Comparison of ENCODE assay signal across 16 cellular contexts in the genomic region with DNA sequence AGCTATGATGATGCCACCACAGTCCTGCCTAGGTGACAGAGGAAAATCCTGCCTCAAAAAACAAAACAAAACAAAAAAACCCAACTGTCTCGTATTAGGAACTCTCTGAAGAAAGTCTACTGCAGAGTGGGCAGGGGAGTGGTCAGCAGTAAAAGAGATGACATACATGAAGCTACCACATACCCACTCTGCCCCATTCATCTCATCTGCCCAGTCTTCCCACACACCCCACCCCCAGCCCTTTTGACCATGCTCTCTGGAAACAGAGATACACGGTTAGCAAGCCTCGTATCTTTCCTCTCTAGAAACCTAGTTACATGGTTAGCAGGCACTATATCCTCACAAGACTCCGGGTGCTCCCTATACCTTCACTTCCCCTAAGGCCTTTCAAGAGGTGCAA. TPM values are rescaled to one million over a fixed set of nuclear protein-coding genes. Genes with fewer than 3 reads are reported as not detected.
DNase-seq lines count a peak whose midpoint lies in the region; ATAC-seq and TF ChIP-seq lines count a peak whose summit lies in the region.
"Had no signal": no experiment of that assay in that cellular context is flagged by ENCODE, and none has a peak within 500 bp of the region (broad histone marks: within the 10 kb centered on the region; RNA-seq: fewer than 3 reads in every experiment).

No MANE protein-coding gene starts in this region.

- H3K9ac ChIP-seq in Loucy (ENCODE audit: low read depth, low read length, poor library complexity, severe bottlenecking): no peak overlapping the region

- H3K4me2 ChIP-seq in Loucy (ENCODE audit: low read depth, low read length, poor library complexity, severe bottlenecking): peak overlapping the region; percentile 38
- H3K4me2 ChIP-seq in osteoblast (ENCODE audit: insufficient read depth, low read length): no peak overlapping the region

- H3K4me3 ChIP-seq in Loucy (ENCODE audit: low read length, poor library complexity, severe bottlenecking) (no peak overlapping the region), osteoblast (ENCODE audit: insufficient read depth, low read length) (no peak overlapping the region)
- H3K4me3 ChIP-seq: body of pancreas, left ventricle myocardium inferior had no signal

- no peaks in the 10 kb centered on the region for H3K9me2 ChIP-seq in Loucy (replicated peaks; ENCODE audit: low read depth, low read length)

- H3K4me1 ChIP-seq in Loucy (ENCODE audit: insufficient read depth, low read length, poor library complexity, severe bottlenecking) (peaks cover 26% of the 10 kb centered on the region), osteoblast (ENCODE audit: insufficient read depth, low read length) (peaks cover 8% of the 10 kb centered on the region)

- peak; percentile 57 for DNase-seq in stimulated activated CD8-positive, alpha-beta memory T cell treated with anti-CD3 and anti-CD28 coated beads, Interleukin-4, amount 100 ng/mL, for 48 hours
- no peak for DNase-seq in NCI-H446 treated with DMSO at 0.1 percent for 48 hours (lab: John Stamatoyannopoulos, UW)
- DNase-seq in osteoblast (ENCODE audit: insufficient read length, low spot score, missing footprints): no peak
- no peak for DNase-seq in KG1 (lab: John Stamatoyannopoulos, UW)
- DNase-seq: activated CD4-positive, alpha-beta T cell treated with anti-CD3 and anti-CD28 coated beads, Interleukin-2, amount 50 U/mL, for 1 hour; body of pancreas; left ventricle myocardium inferior; NCI-H2029; NCI-H748 treated with DMSO at 0.1 percent for 48 hours; right cardiac atrium; stimulated activated CD4-positive, alpha-beta T cell treated with anti-CD3 and anti-CD28 coated beads, Interleukin-4, amount 100 ng/mL, for 24 hours; stimulated activated naive CD4-positive, alpha-beta T cell treated with Interleukin-2 at 50 U/mL for 16 hours had no signal

- H3K27ac ChIP-seq in osteoblast (ENCODE audit: low read depth, low read length): no peak overlapping the region
- H3K27ac ChIP-seq: body of pancreas, left ventricle myocardium inferior had no signal

- H4K20me1 ChIP-seq in Loucy (ENCODE audit: insufficient read depth, low read length, poor library complexity, severe bottlenecking): peaks cover 36% of the 10 kb centered on the region
- peaks cover 78% of the 10 kb centered on the region for H4K20me1 ChIP-seq in osteoblast (ENCODE audit: insufficient read depth, low read length)

- H3K27me3 ChIP-seq in Loucy (ENCODE audit: insufficient read depth, low read length, poor library complexity, severe bottlenecking): no peaks in the 10 kb centered on the region
- no peaks in the 10 kb centered on the region for H3K27me3 ChIP-seq in osteoblast (ENCODE audit: insufficient read depth, low read length)
- H3K27me3 ChIP-seq: body of pancreas had no signal

- H3K36me3 ChIP-seq in Loucy (ENCODE audit: insufficient read depth, low read length) (no peaks in the 10 kb centered on the region), osteoblast (ENCODE audit: insufficient read depth, low read length) (no peaks in the 10 kb centered on the region)

- TF ChIP-seq CTCF in Loucy (conservative IDR thresholded peaks at IDR 0.05; ENCODE audit: low read length) (no peak), osteoblast (IDR thresholded peaks at IDR 0.05; ENCODE audit: extremely low read depth, low read depth, low read length) (no peak)

- H3F3A ChIP-seq in Loucy (ENCODE audit: low read depth): no peaks in the 10 kb centered on the region

- H2AFZ ChIP-seq in Loucy (ENCODE audit: low read length) (no peak overlapping the region), osteoblast (ENCODE audit: low read length) (no peak overlapping the region)

- H3K9me3 ChIP-seq in Loucy (ENCODE audit: insufficient read depth, low read depth, low read length): no peaks in the 10 kb centered on the region
- no peaks in the 10 kb centered on the region for H3K9me3 ChIP-seq in osteoblast (ENCODE audit: low read depth, low read length)
- H3K9me3 ChIP-seq: body of pancreas, left ventricle myocardium inferior had no signal

- ATAC-seq in GM18868 (IDR thresholded peaks at IDR 0.05; ENCODE audit: unreplicated experiment) (peak; percentile 22), GM21576 (IDR thresholded peaks at IDR 0.05; ENCODE audit: unreplicated experiment) (peak; percentile 8), HG02610 (IDR thresholded peaks at IDR 0.05; ENCODE audit: unreplicated experiment) (no peak)
- ATAC-seq: body of pancreas had no signal

- H3K79me2 ChIP-seq in Loucy (ENCODE audit: insufficient read depth, low read length): peaks cover 24% of the 10 kb centered on the region; the same call in 1 of the 2 replicates
- H3K79me2 ChIP-seq in osteoblast (ENCODE audit: insufficient read depth, low read length): peaks cover 77% of the 10 kb centered on the region

RNA-seq across cellular contexts. Expression of a gene that starts 8.3 kb away (rescaled TPM):
- 69.8 and 73.5 TPM in 2 replicates for total RNA-seq in osteoblast

RNA-seq across cellular contexts. Expression of a gene that starts 13.8 kb away (rescaled TPM):
- total RNA-seq in osteoblast: not detected in 2 replicates
- total RNA-seq: left ventricle myocardium inferior, right cardiac atrium had no signal
